8 cellular contexts compared by ENCODE assay signal in genomic region chr1:174022080-174022975, GRCh38. TPM values are rescaled to one million over a fixed set of nuclear protein-coding genes. Genes with fewer than 3 reads are reported as not detected.
DNase-seq lines count a peak whose midpoint lies in the region; ATAC-seq and TF ChIP-seq lines count a peak whose summit lies in the region.

Gene RC3H1, minus strand, starts transcription at chr1:174022357. Its CDS starts 29,372 bp downstream, at chr1:173992985.

- H3K27me3 Mint-ChIP-seq in T-cell (no peaks in the 10 kb centered on the region), type B pancreatic cell (no peaks in the 10 kb centered on the region)

- peak within 1 kb of the TSS; percentile 79 for H3K4me3 ChIP-seq in GM12875 (ENCODE audit: low read depth, low read length)
- peak within 1 kb of the TSS; percentile 97 for H3K4me3 ChIP-seq in adipocyte (ENCODE audit: low read length)
- peak within 1 kb of the TSS; percentile 53 for H3K4me3 ChIP-seq in cardiac muscle cell

- peaks cover 4% of the 10 kb centered on the region for H3K36me3 Mint-ChIP-seq in T-cell
- peaks cover 4% of the 10 kb centered on the region for H3K36me3 Mint-ChIP-seq in type B pancreatic cell

- ATAC-seq in HG02678 (IDR thresholded peaks at IDR 0.05; ENCODE audit: unreplicated experiment) (peak; percentile 92), T-cell (replicated peaks in 1 of 4) (peak; percentile 92 to 97 (median 92))

- peak; percentile 75 for DNase-seq in NCI-H128 (lab: John Stamatoyannopoulos, UW; ENCODE audit: unreplicated experiment)
- peak; percentile 75 to 90 (median 83) for DNase-seq in T-cell
- peak; percentile 96 for DNase-seq in adipocyte (ENCODE audit: low read depth)
- peak; percentile 83 to 92 for DNase-seq in cardiac muscle cell (ENCODE audit: low read depth in 1 of 2, low spot score in 1 of 2)
- peak; percentile 85 to 98 (median 91) for DNase-seq in posterior cingulate gyrus
- peak; percentile 84 for DNase-seq in type B pancreatic cell (ENCODE audit: extremely low spot score, unreplicated experiment)

- H3K4me3 Mint-ChIP-seq in T-cell (peak within 1 kb of the TSS; percentile 94 to 99 (median 98)), type B pancreatic cell (peak within 1 kb of the TSS; percentile 98)

- H3K9ac ChIP-seq in adipocyte (ENCODE audit: low read length), result peak within 1 kb of the TSS; percentile 87

- intact Hi-C loops in posterior cingulate gyrus (cut with DNase I), result loop anchor here (5.0 kb wide), 3 partner anchors 135 to 545 kb away; partner anchors contain the start of genes GAS5, PRDX6, RABGAP1L and ZBTB37

- H3K27ac Mint-ChIP-seq in T-cell (peak within 1 kb of the TSS; percentile 95 to 97), type B pancreatic cell (peak within 1 kb of the TSS; percentile 99)

- H3K9me3 Mint-ChIP-seq in T-cell (no peaks in the 10 kb centered on the region), type B pancreatic cell (no peaks in the 10 kb centered on the region)

- peak within 1 kb of the TSS; percentile 94 for H3K27ac ChIP-seq in cardiac muscle cell

- POLR2A ChIA-PET in T-cell (lab: Charles Lee), result interaction anchor here (0.6 to 1.0 kb wide), 4 partner anchors 22 to 866 kb away, joined by 3 to 4 read pairs (median 3); no protein-coding TSS in a partner anchor

- H3K36me3 ChIP-seq in adipocyte (ENCODE audit: control insufficient read depth, insufficient read depth, low read length, severe bottlenecking) (no peaks in the 10 kb centered on the region), cardiac muscle cell (no peaks in the 10 kb centered on the region)

- H3K27me3 ChIP-seq in adipocyte (replicated peaks; ENCODE audit: control insufficient read depth, insufficient read depth, low read length), result no peaks in the 10 kb centered on the region
- no peaks in the 10 kb centered on the region for H3K27me3 ChIP-seq in cardiac muscle cell

- TF ChIP-seq CTCF in GM12875 (IDR thresholded peaks at IDR 0.05; ENCODE audit: borderline replicate concordance, insufficient read depth, low read depth, low read length) (no peak), cardiac muscle cell (IDR thresholded peaks at IDR 0.05; ENCODE audit: low read depth, low read length) (no peak), type B pancreatic cell (conservative IDR thresholded peaks at IDR 0.05) (no peak)

- peaks cover 36% of the 10 kb centered on the region for H3K4me1 ChIP-seq in adipocyte (ENCODE audit: control insufficient read depth, insufficient read depth, low read length)
- H3K4me1 ChIP-seq in cardiac muscle cell (ENCODE audit: low read depth), result peaks cover 21% of the 10 kb centered on the region

- CTCF ChIA-PET in T-cell (lab: Charles Lee), result interaction anchor here in 1 of 2 donors (1.0 to 1.1 kb wide), 3 partner anchors 132 to 777 kb away, joined by 3 read pairs; no protein-coding TSS in a partner anchor

- H3K9me3 ChIP-seq in adipocyte (ENCODE audit: control insufficient read depth, low read length), result no peaks in the 10 kb centered on the region
- H3K9me3 ChIP-seq in cardiac muscle cell (ENCODE audit: low read depth), result no peaks in the 10 kb centered on the region

- H3K4me1 Mint-ChIP-seq in T-cell (peaks cover 42 to 51% (median 45%) of the 10 kb centered on the region in 3 donors), type B pancreatic cell (ENCODE audit: unreplicated experiment) (peaks cover 21% of the 10 kb centered on the region)

RNA-seq across cellular contexts. Expression of gene RC3H1, which starts in this region (rescaled TPM):
- total RNA-seq in T-cell (10 to 100 TPM; 39.9 to 52.1 (median 49.3) TPM), cardiac muscle cell (17.6 and 28.1 TPM in 2 replicates), type B pancreatic cell (ENCODE audit: low replicate concordance) (35.7 and 39.4 TPM in 2 replicates)
- polyA plus RNA-seq in cardiac muscle cell, result 7.7 and 8.9 TPM in 2 replicates

Comparison
In these comparisons a context has a peak if more than half of its experiments do, and no peak if none do; other contexts are left out.
1. Peak in every context shown above with its lines: DNase-seq, ATAC-seq, H3K4me3 ChIP-seq and H3K27ac ChIP-seq.